11 cellular contexts compared by ENCODE assay signal in genomic region chr3:12154151-12154550, GRCh38. TPM values are rescaled to one million over a fixed set of nuclear protein-coding genes. Genes with fewer than 3 reads are reported as not detected.
"Had no signal": no experiment of that assay in that cellular context is flagged by ENCODE, and none has a peak within 500 bp of the region (broad histone marks: within the 10 kb centered on the region; RNA-seq: fewer than 3 reads in every experiment).

No MANE protein-coding gene starts in this region.

- H3K36me3 Mint-ChIP-seq: activated naive CD4-positive, alpha-beta T cell treated with anti-CD3 and anti-CD28 coated beads, Interleukin-2, amount 50 U/mL, for 24 hours; naive thymus-derived CD4-positive, alpha-beta T cell had no signal

- H3K4me3 Mint-ChIP-seq: activated naive CD4-positive, alpha-beta T cell treated with anti-CD3 and anti-CD28 coated beads, Interleukin-2, amount 50 U/mL, for 24 hours; naive thymus-derived CD4-positive, alpha-beta T cell had no signal

- ATAC-seq: naive thymus-derived CD4-positive, alpha-beta T cell; right cardiac atrium; upper lobe of right lung had no signal

- H3K4me1 ChIP-seq: upper lobe of right lung had no signal

- H3K9me3 Mint-ChIP-seq: activated naive CD4-positive, alpha-beta T cell treated with anti-CD3 and anti-CD28 coated beads, Interleukin-2, amount 50 U/mL, for 24 hours; naive thymus-derived CD4-positive, alpha-beta T cell had no signal

- H3K27me3 ChIP-seq: upper lobe of right lung had no signal

- DNase-seq: activated CD4-positive, CD25-positive, alpha-beta regulatory T cell; activated effector memory CD4-positive, alpha-beta T cell treated with Interleukin-2 at 50 U/mL for 16 hours; hippocampal formation; kidney glomerular epithelial cell; naive thymus-derived CD4-positive, alpha-beta T cell; right cardiac atrium; stimulated activated CD4-positive, alpha-beta T cell treated with anti-CD3 and anti-CD28 coated beads, Interleukin-2, amount 100 ng/mL, for 24 hours; stimulated activated naive CD4-positive, alpha-beta T cell; T-helper 2 cell; upper lobe of right lung had no signal

- H3K27ac Mint-ChIP-seq: activated naive CD4-positive, alpha-beta T cell treated with anti-CD3 and anti-CD28 coated beads, Interleukin-2, amount 50 U/mL, for 24 hours; naive thymus-derived CD4-positive, alpha-beta T cell had no signal

- H3K4me3 ChIP-seq: upper lobe of right lung had no signal

- H3K9me3 ChIP-seq: upper lobe of right lung had no signal

- H3K36me3 ChIP-seq: upper lobe of right lung had no signal

- H3K27ac ChIP-seq: upper lobe of right lung had no signal

RNA-seq across cellular contexts. Expression of gene TIMP4, which starts 4.6 kb away (rescaled TPM):
- total RNA-seq: naive thymus-derived CD4-positive, alpha-beta T cell had no signal
